In genomic region chr20:44609511-44610312, GRCh38 we compare ENCODE assay signal across 8 cellular contexts. TPM values are rescaled to one million over a fixed set of nuclear protein-coding genes. Genes with fewer than 3 reads are reported as not detected.
DNase-seq lines count a peak whose midpoint lies in the region; ATAC-seq and TF ChIP-seq lines count a peak whose summit lies in the region.

No MANE protein-coding gene starts in this region.

- H3K27ac ChIP-seq in HL-60 (replicated peaks) (peak overlapping the region; percentile 38), ectodermal cell (ENCODE audit: insufficient read depth, low read depth, low read length, poor library complexity, severe bottlenecking) (peak overlapping the region; percentile 27)

- no peaks in the 10 kb centered on the region for H3K4me1 ChIP-seq in ectodermal cell (ENCODE audit: control insufficient read depth, insufficient read depth, low read length)

- H3K9me3 ChIP-seq in ectodermal cell (ENCODE audit: control insufficient read depth, low read length) = no peaks in the 10 kb centered on the region

- peak; percentile 92 for ATAC-seq in GM18907 (IDR thresholded peaks at IDR 0.05; ENCODE audit: unreplicated experiment)
- ATAC-seq in activated CD8-positive, alpha-beta T cell treated with anti-CD3 and anti-CD28 coated beads, Interleukin-2, amount 10 ng/mL, durations not matched to agents 7 days and 5 days = peak; percentile 93

- 47 to 49% methylated on average over 25 of the region's 25 CpGs for WGBS in ectodermal cell, 2 experiments

- TF ChIP-seq CTCF in HL-60 (IDR thresholded peaks at IDR 0.05; ENCODE audit: insufficient read depth, low read length) = peak; percentile 99

- H3K27me3 ChIP-seq in HL-60 (ENCODE audit: insufficient read depth, poor library complexity, severe bottlenecking) (no peaks in the 10 kb centered on the region), ectodermal cell (ENCODE audit: control insufficient read depth, insufficient read depth, low read length, poor library complexity, severe bottlenecking) (no peaks in the 10 kb centered on the region)

- POLR2A ChIA-PET in activated CD8-positive, alpha-beta T cell treated with anti-CD3 and anti-CD28 coated beads, Interleukin-2, amount 10 ng/mL, durations not matched to agents 7 days and 5 days (lab: Charles Lee) = interaction anchor here (0.7 to 1.0 kb wide), 3 partner anchors 26 to 88 kb away, joined by 3 read pairs; partner anchors contain the start of gene SERINC3

- peak overlapping the region; percentile 22 for H3K4me3 Mint-ChIP-seq in activated CD8-positive, alpha-beta T cell treated with anti-CD3 and anti-CD28 coated beads, Interleukin-2, amount 10 ng/mL, durations not matched to agents 7 days and 5 days

- H3K4me3 ChIP-seq in HL-60 (replicated peaks; ENCODE audit: insufficient read depth, low read length) = no peak overlapping the region
- no peak overlapping the region for H3K4me3 ChIP-seq in ectodermal cell (ENCODE audit: insufficient read depth, low read depth, low read length)

- H3K4me1 Mint-ChIP-seq in activated CD8-positive, alpha-beta T cell treated with anti-CD3 and anti-CD28 coated beads, Interleukin-2, amount 10 ng/mL, durations not matched to agents 7 days and 5 days (ENCODE audit: low read depth) = peaks cover 21% of the 10 kb centered on the region

- DNase-seq in AG08395 (ENCODE audit: low spot score) (peak; percentile 90), HL-60 (ENCODE audit: low read depth in 1 of 2, low spot score in 1 of 2) (peak; percentile 52 to 82), NCI-H774 (lab: John Stamatoyannopoulos, UW) (peak; percentile 82), medulla oblongata (ENCODE audit: extremely low spot score) (peak; percentile 92)
- DNase-seq in activated CD8-positive, alpha-beta T cell treated with anti-CD3 and anti-CD28 coated beads, Interleukin-2, amount 10 ng/mL, durations not matched to agents 7 days and 5 days = peak; percentile 87
- peak; percentile 54 to 75 (median 72) for DNase-seq in stimulated activated CD4-positive, alpha-beta T cell treated with anti-CD3 and anti-CD28 coated beads, TNF-alpha, amount 100 ng/mL, for 48 hours (ENCODE audit: low read depth in 3 of 3)

- peaks cover 9% of the 10 kb centered on the region for H3K36me3 Mint-ChIP-seq in activated CD8-positive, alpha-beta T cell treated with anti-CD3 and anti-CD28 coated beads, Interleukin-2, amount 10 ng/mL, durations not matched to agents 7 days and 5 days (ENCODE audit: low read depth)

- no peaks in the 10 kb centered on the region for H3K9me3 Mint-ChIP-seq in activated CD8-positive, alpha-beta T cell treated with anti-CD3 and anti-CD28 coated beads, Interleukin-2, amount 10 ng/mL, durations not matched to agents 7 days and 5 days (ENCODE audit: insufficient read depth)

- H3K36me3 ChIP-seq in ectodermal cell (ENCODE audit: control insufficient read depth, insufficient read depth, low read length) = no peaks in the 10 kb centered on the region

- H3K27me3 Mint-ChIP-seq in activated CD8-positive, alpha-beta T cell treated with anti-CD3 and anti-CD28 coated beads, Interleukin-2, amount 10 ng/mL, durations not matched to agents 7 days and 5 days (ENCODE audit: low read depth) = no peaks in the 10 kb centered on the region

- peak overlapping the region; percentile 92 for H3K27ac Mint-ChIP-seq in activated CD8-positive, alpha-beta T cell treated with anti-CD3 and anti-CD28 coated beads, Interleukin-2, amount 10 ng/mL, durations not matched to agents 7 days and 5 days

- CTCF ChIA-PET in activated CD8-positive, alpha-beta T cell treated with anti-CD3 and anti-CD28 coated beads, Interleukin-2, amount 10 ng/mL, durations not matched to agents 7 days and 5 days (lab: Charles Lee) = interaction anchor here (0.7 to 3.5 kb wide), 51 partner anchors 8 to 493 kb away, joined by 3 to 46 read pairs (median 4); partner anchors contain the start of genes PKIG, SERINC3 and TTPAL

RNA-seq across cellular contexts. Expression of gene PKIG, which starts 27.3 kb away (rescaled TPM):
- total RNA-seq in activated CD8-positive, alpha-beta T cell treated with anti-CD3 and anti-CD28 coated beads, Interleukin-2, amount 10 ng/mL, durations not matched to agents 7 days and 5 days = 1 to 10 TPM; 2.1 to 2.2 TPM
- polyA plus RNA-seq in ectodermal cell (2013, experiment 1 of 4) = 69.9 TPM
- polyA plus RNA-seq in ectodermal cell (2013, experiment 2 of 4) = 71.1 TPM
- 59.9 TPM for polyA plus RNA-seq in ectodermal cell (2013, experiment 3 of 4)
- polyA plus RNA-seq in ectodermal cell (2013, experiment 4 of 4) = 66.0 TPM

RNA-seq across cellular contexts. Expression of gene ADA, which starts 41.8 kb away (rescaled TPM):
- 100 to 1,000 TPM; 110 to 112 TPM for total RNA-seq in activated CD8-positive, alpha-beta T cell treated with anti-CD3 and anti-CD28 coated beads, Interleukin-2, amount 10 ng/mL, durations not matched to agents 7 days and 5 days
- 17.3 TPM for polyA plus RNA-seq in ectodermal cell (2013, experiment 1 of 4)
- polyA plus RNA-seq in ectodermal cell (2013, experiment 2 of 4) = 23.3 TPM
- polyA plus RNA-seq in ectodermal cell (2013, experiment 3 of 4) = 23.7 TPM
- polyA plus RNA-seq in ectodermal cell (2013, experiment 4 of 4) = 26.5 TPM
